1 cellular context compared by ENCODE assay signal in genomic region chr16:11038777-11039176, GRCh38.
TF ChIP-seq lines count a peak whose summit lies in the region.

No MANE protein-coding gene starts in this region.

TF ChIP-seq in HCT116, 20 proteins besides CTCF, POLR2A, EP300 and RAD21 (continued from another document):
- TF ChIP-seq REST (IDR thresholded peaks at IDR 0.05; ENCODE audit: low read depth) (no peak), FOSL1 (IDR thresholded peaks at IDR 0.05; ENCODE audit: low read depth) (no peak), EZH2phosphoT487 (IDR thresholded peaks at IDR 0.05; ENCODE audit: borderline replicate concordance) (no peak), ELF1 (IDR thresholded peaks at IDR 0.05; ENCODE audit: borderline replicate concordance, low read depth) (no peak), POLR2AphosphoS5 (IDR thresholded peaks at IDR 0.05; ENCODE audit: low read depth, low read length) (no peak), SIN3A (IDR thresholded peaks at IDR 0.05; ENCODE audit: low read depth) (no peak; the same call in 1 of the 2 replicates), EGR1 (IDR thresholded peaks at IDR 0.05; ENCODE audit: low read depth) (no peak), TCF7L2 (IDR thresholded peaks at IDR 0.05; ENCODE audit: borderline replicate concordance, extremely low read depth, insufficient read depth, insufficient read length) (no peak), SRF (IDR thresholded peaks at IDR 0.05; ENCODE audit: low read depth) (no peak), ZFX (IDR thresholded peaks at IDR 0.05) (no peak), EZH2 (IDR thresholded peaks at IDR 0.05) (no peak), YY1 (IDR thresholded peaks at IDR 0.05; ENCODE audit: extremely low read depth, insufficient replicate concordance, low read depth, low read length) (no peak)
